In genomic region chr18:70288851-70289328, GRCh38 we compare ENCODE assay signal across 1 cellular context.
A peak's percentile ranks its signal among the peaks of the same experiment; 100 is the strongest.
TF ChIP-seq lines count a peak whose summit lies in the region.

TSS of gene SOCS6 (plus strand) at chr18:70289045. CDS start at chr18:70324669, 35,624 bp downstream.

TF ChIP-seq in H1, 55 proteins besides CTCF, POLR2A, EP300 and RAD21 (continued from another document):
- TF ChIP-seq, protein P1, sequence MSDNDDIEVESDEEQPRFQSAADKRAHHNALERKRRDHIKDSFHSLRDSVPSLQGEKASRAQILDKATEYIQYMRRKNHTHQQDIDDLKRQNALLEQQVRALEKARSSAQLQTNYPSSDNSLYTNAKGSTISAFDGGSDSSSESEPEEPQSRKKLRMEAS (IDR thresholded peaks at IDR 0.05): 0 out of 2 replicates have a peak, but pooled peaks have one; percentile 2
- TF ChIP-seq PHF8 (conservative IDR thresholded peaks at IDR 0.05; ENCODE audit: low read depth, low read length) (peak; percentile 72), SIN3A (conservative IDR thresholded peaks at IDR 0.05 in 1 of 2, IDR thresholded peaks at IDR 0.05 in 1 of 2; ENCODE audit: low read depth in 1 of 2, low read length in 2 of 2) (no peak), TAF1 (IDR thresholded peaks at IDR 0.05; ENCODE audit: low read depth, low read length) (peak; percentile 81), SRF (IDR thresholded peaks at IDR 0.05; ENCODE audit: low read depth, low read length) (no peak), TBP (IDR thresholded peaks at IDR 0.05; ENCODE audit: low read depth, low read length) (peak; percentile 56; the same call in 1 of the 2 replicates)
